ENCODE assay signal across 26 cellular contexts in the genomic region with DNA sequence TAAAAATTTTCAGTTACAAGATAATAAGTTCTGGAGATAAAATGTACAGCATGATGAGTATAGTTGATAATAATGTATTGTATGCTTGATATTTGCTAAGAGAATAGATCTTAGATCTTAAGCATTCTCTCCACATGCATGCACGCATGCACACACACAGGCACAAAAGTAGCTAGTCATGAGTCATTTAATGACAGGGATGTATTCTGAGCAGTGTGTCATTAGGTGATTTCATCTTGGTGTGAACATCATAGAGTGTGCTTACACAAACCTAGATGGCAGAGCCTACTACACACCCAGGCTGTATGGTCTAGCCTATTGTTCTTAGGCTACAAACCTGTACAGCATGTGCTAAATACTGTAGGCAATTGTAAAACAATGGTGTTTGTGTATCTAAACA.
DNase-seq lines count a peak whose midpoint lies in the region; ATAC-seq and TF ChIP-seq lines count a peak whose summit lies in the region.
"Had no signal": no experiment of that assay in that cellular context is flagged by ENCODE, and none has a peak within 500 bp of the region (broad histone marks: within the 10 kb centered on the region; RNA-seq: fewer than 3 reads in every experiment).

No MANE protein-coding gene starts in this region.

- DNase-seq in activated CD4-positive, alpha-beta T cell treated with anti-CD3 and anti-CD28 coated beads for 48 hours, result peak; percentile 11
- no peak for DNase-seq in activated CD4-positive, alpha-beta T cell treated with anti-CD3 and anti-CD28 coated beads for 1 hour
- DNase-seq in epithelial cell of esophagus (ENCODE audit: low read depth), result peak; percentile 58
- no peak for DNase-seq in SIG-M5 (lab: John Stamatoyannopoulos, UW)
- DNase-seq: activated B cell treated with CpG ODN at 0.5 μM for 24 hours; activated CD8-positive, alpha-beta memory T cell treated with anti-CD3 and anti-CD28 coated beads, Interleukin-2, amount 10 ng/mL, durations not matched to agents 7 days and 5 days; activated effector memory CD4-positive, alpha-beta T cell treated with anti-CD3 and anti-CD28 coated beads, Interleukin-2, amount 50 U/mL, for 16 hours; body of pancreas; CD8-positive, alpha-beta memory T cell; DMS153; erythroblast; foreskin fibroblast; hippocampal formation; immature natural killer cell; KG1; left ventricle myocardium inferior; naive B cell; NCI-H510A; PC-3; Right ventricle myocardium superior; T1000 had no signal

- H3K4me3 ChIP-seq in epithelial cell of esophagus (ENCODE audit: low read length), result no peak overlapping the region
- H3K4me3 ChIP-seq: body of pancreas, left ventricle myocardium inferior had no signal

- ATAC-seq in GM18502 (IDR thresholded peaks at IDR 0.05; ENCODE audit: poor library complexity, unreplicated experiment) (peak; percentile 61), HG03060 (IDR thresholded peaks at IDR 0.05; ENCODE audit: low read depth, unreplicated experiment) (peak; percentile 65), HG02798 (IDR thresholded peaks at IDR 0.05; ENCODE audit: poor library complexity, unreplicated experiment) (no peak), HG02970 (IDR thresholded peaks at IDR 0.05; ENCODE audit: low FRiP score, unreplicated experiment) (no peak)
- ATAC-seq: activated CD8-positive, alpha-beta memory T cell treated with anti-CD3 and anti-CD28 coated beads, Interleukin-2, amount 10 ng/mL, durations not matched to agents 7 days and 5 days; body of pancreas; HCT116; PC-3 had no signal

- TF ChIP-seq CTCF in epithelial cell of esophagus (IDR thresholded peaks at IDR 0.05; ENCODE audit: insufficient read depth, low read depth, low read length, missing control alignments), result no peak

Comparison
In these comparisons a context has a peak if more than half of its experiments do, and no peak if none do; other contexts are left out.
1. DNase-seq: peak in activated CD4-positive, alpha-beta T cell treated with anti-CD3 and anti-CD28 coated beads for 48 hours (single experiment) and epithelial cell of esophagus (single experiment); none in activated CD4-positive, alpha-beta T cell treated with anti-CD3 and anti-CD28 coated beads for 1 hour (single experiment) and SIG-M5 (single experiment).
2. ATAC-seq: peak in GM18502 (single experiment) and HG03060 (single experiment); none in HG02798 (single experiment) and HG02970 (single experiment).